Comparison of ENCODE assay signal across 20 cellular contexts in genomic region chr3:48863122-48863521, GRCh38.
"Had no signal": no experiment of that assay in that cellular context is flagged by ENCODE, and none has a peak within 500 bp of the region (broad histone marks: within the 10 kb centered on the region; RNA-seq: fewer than 3 reads in every experiment).

No MANE protein-coding gene starts in this region.

- H3K27me3 ChIP-seq: body of pancreas, colonic mucosa, hepatocyte, tibial nerve, uterus had no signal

- H3K4me2 ChIP-seq: hepatocyte had no signal

- H3K79me2 ChIP-seq: hepatocyte had no signal

- H3K27me3 Mint-ChIP-seq: activated CD4-positive, alpha-beta memory T cell treated with anti-CD3 and anti-CD28 coated beads, Interleukin-2, amount 10 ng/mL, durations not matched to agents 7 days and 5 days; activated CD8-positive, alpha-beta memory T cell treated with anti-CD3 and anti-CD28 coated beads, Interleukin-2, amount 10 ng/mL, durations not matched to agents 7 days and 5 days; memory B cell; T-cell had no signal

- ATAC-seq: activated CD8-positive, alpha-beta memory T cell treated with anti-CD3 and anti-CD28 coated beads, Interleukin-2, amount 10 ng/mL, durations not matched to agents 7 days and 5 days; body of pancreas; stimulated activated naive CD8-positive, alpha-beta T cell treated with anti-CD3 and anti-CD28 coated beads, Interleukin-15, Interleukin-2, amounts not matched to agents 100 U/mL and 50 U/mL, for 24 hours; T-cell had no signal

- H3K4me3 Mint-ChIP-seq: activated CD4-positive, alpha-beta memory T cell treated with anti-CD3 and anti-CD28 coated beads, Interleukin-2, amount 10 ng/mL, durations not matched to agents 7 days and 5 days; activated CD8-positive, alpha-beta memory T cell treated with anti-CD3 and anti-CD28 coated beads, Interleukin-2, amount 10 ng/mL, durations not matched to agents 7 days and 5 days; activated naive CD4-positive, alpha-beta T cell treated with anti-CD3 and anti-CD28 coated beads for 36 hours; memory B cell; T-cell had no signal

- H3K27ac Mint-ChIP-seq: activated CD4-positive, alpha-beta memory T cell treated with anti-CD3 and anti-CD28 coated beads, Interleukin-2, amount 10 ng/mL, durations not matched to agents 7 days and 5 days; activated CD8-positive, alpha-beta memory T cell treated with anti-CD3 and anti-CD28 coated beads, Interleukin-2, amount 10 ng/mL, durations not matched to agents 7 days and 5 days; activated naive CD4-positive, alpha-beta T cell treated with anti-CD3 and anti-CD28 coated beads for 36 hours; memory B cell; T-cell had no signal

- H3K4me1 Mint-ChIP-seq: activated CD4-positive, alpha-beta memory T cell treated with anti-CD3 and anti-CD28 coated beads, Interleukin-2, amount 10 ng/mL, durations not matched to agents 7 days and 5 days; memory B cell; T-cell had no signal

- DNase-seq: activated CD4-positive, alpha-beta memory T cell treated with anti-CD3 and anti-CD28 coated beads, Interleukin-2, amount 10 ng/mL, durations not matched to agents 7 days and 5 days; activated CD4-positive, alpha-beta T cell treated with anti-CD3 and anti-CD28 coated beads for 48 hours; activated CD4-positive, CD25-positive, alpha-beta regulatory T cell; activated CD8-positive, alpha-beta memory T cell treated with anti-CD3 and anti-CD28 coated beads, Interleukin-2, amount 10 ng/mL, durations not matched to agents 7 days and 5 days; activated naive CD4-positive, alpha-beta T cell treated with anti-CD3 and anti-CD28 coated beads for 36 hours; activated T-cell treated with anti-CD3 and anti-CD28 coated beads, Interleukin-2, amount 50 U/mL, for 1 hour; body of pancreas; central memory CD4-positive, alpha-beta T cell; colonic mucosa; effector CD4-positive, alpha-beta T cell; left ventricle myocardium inferior; occipital lobe; retina; stimulated activated naive CD8-positive, alpha-beta T cell treated with anti-CD3 and anti-CD28 coated beads, Interleukin-15, Interleukin-2, amounts not matched to agents 100 U/mL and 50 U/mL, for 24 hours; substantia nigra; T-cell; uterus had no signal

- H2AFZ ChIP-seq: hepatocyte had no signal

- H3K4me3 ChIP-seq: body of pancreas, colonic mucosa, hepatocyte, left ventricle myocardium inferior, tibial nerve, uterus had no signal

- H3K27ac ChIP-seq: body of pancreas, colonic mucosa, hepatocyte, left ventricle myocardium inferior, tibial nerve, uterus had no signal

- H3K9me3 ChIP-seq: body of pancreas, colonic mucosa, left ventricle myocardium inferior, tibial nerve, uterus had no signal

- H3K36me3 ChIP-seq: colonic mucosa, uterus had no signal

- H3K4me1 ChIP-seq: body of pancreas, colonic mucosa, left ventricle myocardium inferior, tibial nerve, uterus had no signal

- H3K9me3 Mint-ChIP-seq: activated CD4-positive, alpha-beta memory T cell treated with anti-CD3 and anti-CD28 coated beads, Interleukin-2, amount 10 ng/mL, durations not matched to agents 7 days and 5 days; activated naive CD4-positive, alpha-beta T cell treated with anti-CD3 and anti-CD28 coated beads for 36 hours; memory B cell; T-cell had no signal
